13 cellular contexts compared by ENCODE assay signal in the genomic region with DNA sequence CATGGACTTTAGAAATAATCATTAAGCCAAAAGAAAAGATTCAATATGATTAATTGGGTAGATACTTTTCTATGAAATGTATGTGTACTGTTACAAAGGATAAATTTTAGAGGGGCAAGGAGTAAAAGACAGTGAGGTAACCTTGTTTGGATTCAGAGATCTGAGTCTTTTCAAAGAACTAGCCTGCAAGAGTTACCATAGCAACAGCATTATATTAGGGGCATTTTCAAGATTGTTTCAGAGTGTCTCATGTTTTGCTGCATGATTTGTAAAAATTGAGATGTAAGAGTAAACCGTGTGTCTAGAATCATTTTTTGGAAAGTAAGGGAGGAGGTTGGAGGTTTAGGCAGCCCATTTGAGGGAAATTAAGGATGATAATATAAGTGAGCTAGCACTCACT.
A peak's percentile ranks its signal among the peaks of the same experiment; 100 is the strongest.
DNase-seq lines count a peak whose midpoint lies in the region; ATAC-seq and TF ChIP-seq lines count a peak whose summit lies in the region.
"Had no signal": no experiment of that assay in that cellular context is flagged by ENCODE, and none has a peak within 500 bp of the region (broad histone marks: within the 10 kb centered on the region; RNA-seq: fewer than 3 reads in every experiment).

No MANE protein-coding gene starts in this region.

- H3K9me3 ChIP-seq in T-helper 17 cell (ENCODE audit: control insufficient read depth, low read length, poor library complexity, severe bottlenecking) = peaks cover 2% of the 10 kb centered on the region

- no peaks in the 10 kb centered on the region for H3K79me2 ChIP-seq in GM23338 (replicated peaks; ENCODE audit: insufficient read depth)

- H3K9me2 ChIP-seq in GM23338 (ENCODE audit: insufficient read depth) = no peaks in the 10 kb centered on the region

- TF ChIP-seq CTCF in GM23338 (conservative IDR thresholded peaks at IDR 0.05; ENCODE audit: low read depth in 2 of 2) (no peak), fibroblast of mammary gland (conservative IDR thresholded peaks at IDR 0.05; ENCODE audit: control insufficient read depth, insufficient read depth, low read depth, low read length) (no peak), retinal pigment epithelial cell (conservative IDR thresholded peaks at IDR 0.05; ENCODE audit: low read depth, low read length) (no peak)

- no peaks in the 10 kb centered on the region for H3F3A ChIP-seq in GM23338 (replicated peaks; ENCODE audit: low read depth)

- no peaks in the 10 kb centered on the region for H4K20me1 ChIP-seq in GM23338 (replicated peaks; ENCODE audit: insufficient read depth)

- ATAC-seq in GM23338 = no peak
- ATAC-seq in T-helper 17 cell = no peak
- no peak for ATAC-seq in GM18858 (IDR thresholded peaks at IDR 0.05; ENCODE audit: unreplicated experiment)
- ATAC-seq in GM21381 (IDR thresholded peaks at IDR 0.05; ENCODE audit: unreplicated experiment) = no peak
- ATAC-seq: stimulated activated naive B cell treated with anti-CD40 and anti-IgM and Interleukin-4, amounts not matched to agents 10 μg/mL and 1 μg/mL and 100 μg/mL, for 72 hours had no signal

- H3K27ac Mint-ChIP-seq in GM23338 (peak overlapping the region; percentile 45), T-helper 17 cell (peak overlapping the region; percentile 70)
- H3K27ac Mint-ChIP-seq: stimulated activated naive B cell treated with anti-CD40 and anti-IgM and Interleukin-4, amounts not matched to agents 10 μg/mL and 1 μg/mL and 100 μg/mL, for 72 hours had no signal

- H3K4me3 ChIP-seq in GM23338 = no peak overlapping the region
- H3K4me3 ChIP-seq in fibroblast of mammary gland (ENCODE audit: control insufficient read depth, low read depth, low read length) = no peak overlapping the region
- H3K4me3 ChIP-seq in retinal pigment epithelial cell (ENCODE audit: low read length) = no peak overlapping the region

- no peaks in the 10 kb centered on the region for H3K36me3 ChIP-seq in GM23338 (ENCODE audit: insufficient read depth)

- no peak overlapping the region for H3K4me3 Mint-ChIP-seq in GM23338
- H3K4me3 Mint-ChIP-seq in T-helper 17 cell = no peak overlapping the region
- H3K4me3 Mint-ChIP-seq: nephron; stimulated activated naive B cell treated with anti-CD40 and anti-IgM and Interleukin-4, amounts not matched to agents 10 μg/mL and 1 μg/mL and 100 μg/mL, for 72 hours had no signal

- H3K27me3 Mint-ChIP-seq in GM23338 (ENCODE audit: insufficient read depth, low read depth, poor library complexity) (peaks cover 2% of the 10 kb centered on the region), T-helper 17 cell (no peaks in the 10 kb centered on the region)
- H3K27me3 Mint-ChIP-seq: stimulated activated naive B cell treated with anti-CD40 and anti-IgM and Interleukin-4, amounts not matched to agents 10 μg/mL and 1 μg/mL and 100 μg/mL, for 72 hours had no signal

- H3K27ac ChIP-seq in GM23338 (ENCODE audit: low read depth) = no peak overlapping the region

- H3K4me1 ChIP-seq in GM23338 (ENCODE audit: insufficient read depth) = peaks cover 7% of the 10 kb centered on the region

- H3K4me1 Mint-ChIP-seq in GM23338 = peaks cover 14% of the 10 kb centered on the region
- peaks cover 3% of the 10 kb centered on the region for H3K4me1 Mint-ChIP-seq in T-helper 17 cell

- peaks cover 5% of the 10 kb centered on the region; the same call in 2 of the 3 replicates for H3K9me3 Mint-ChIP-seq in GM23338

- DNase-seq in GM23338 (ENCODE audit: low spot score) (peak; percentile 41), T-helper 17 cell (no peak), fibroblast of mammary gland (ENCODE audit: low read depth) (peak; percentile 64), retinal pigment epithelial cell (ENCODE audit: low read depth) (peak; percentile 35), NCI-H187 (lab: John Stamatoyannopoulos, UW) (no peak)
- DNase-seq in stimulated activated CD8-positive, alpha-beta memory T cell treated with anti-CD3 and anti-CD28 coated beads, Interleukin-4, amount 100 ng/mL, for 48 hours = no peak
- DNase-seq: activated CD4-positive, alpha-beta T cell treated with anti-CD3 and anti-CD28 coated beads, Interleukin-2, amount 50 U/mL, for 48 hours; activated naive CD4-positive, alpha-beta T cell; NCI-H1105 treated with DMSO at 0.1 percent for 48 hours; stimulated activated naive B cell treated with anti-CD40 and anti-IgM and Interleukin-4, amounts not matched to agents 10 μg/mL and 1 μg/mL and 100 μg/mL, for 72 hours had no signal

- H3K36me3 Mint-ChIP-seq in GM23338 (ENCODE audit: low read depth) (peaks cover 5% of the 10 kb centered on the region), T-helper 17 cell (ENCODE audit: low read depth) (peaks cover 3% of the 10 kb centered on the region)

- H3K4me2 ChIP-seq in GM23338 = no peak overlapping the region

- H2AFZ ChIP-seq in GM23338 = no peak overlapping the region

- H3K27me3 ChIP-seq in GM23338 (ENCODE audit: insufficient read depth) = no peaks in the 10 kb centered on the region

TF ChIP-seq in GM23338, 12 proteins besides CTCF, POLR2A, EP300 and RAD21 (continues in another document):
- TF ChIP-seq NANOG (IDR thresholded peaks at IDR 0.05; ENCODE audit: borderline replicate concordance) (no peak), STAT1 (IDR thresholded peaks at IDR 0.05; ENCODE audit: unreplicated experiment) (no peak), ZNF114 (CRISPR knock-in tag; IDR thresholded peaks at IDR 0.05) (no peak), EZH2 (IDR thresholded peaks at IDR 0.05; ENCODE audit: low read depth, unreplicated experiment) (no peak), EZH2phosphoT487 (IDR thresholded peaks at IDR 0.05; ENCODE audit: unreplicated experiment) (no peak), POLR2AphosphoS5 (IDR thresholded peaks at IDR 0.05; ENCODE audit: low read depth) (no peak)
- TF ChIP-seq, protein P1, sequence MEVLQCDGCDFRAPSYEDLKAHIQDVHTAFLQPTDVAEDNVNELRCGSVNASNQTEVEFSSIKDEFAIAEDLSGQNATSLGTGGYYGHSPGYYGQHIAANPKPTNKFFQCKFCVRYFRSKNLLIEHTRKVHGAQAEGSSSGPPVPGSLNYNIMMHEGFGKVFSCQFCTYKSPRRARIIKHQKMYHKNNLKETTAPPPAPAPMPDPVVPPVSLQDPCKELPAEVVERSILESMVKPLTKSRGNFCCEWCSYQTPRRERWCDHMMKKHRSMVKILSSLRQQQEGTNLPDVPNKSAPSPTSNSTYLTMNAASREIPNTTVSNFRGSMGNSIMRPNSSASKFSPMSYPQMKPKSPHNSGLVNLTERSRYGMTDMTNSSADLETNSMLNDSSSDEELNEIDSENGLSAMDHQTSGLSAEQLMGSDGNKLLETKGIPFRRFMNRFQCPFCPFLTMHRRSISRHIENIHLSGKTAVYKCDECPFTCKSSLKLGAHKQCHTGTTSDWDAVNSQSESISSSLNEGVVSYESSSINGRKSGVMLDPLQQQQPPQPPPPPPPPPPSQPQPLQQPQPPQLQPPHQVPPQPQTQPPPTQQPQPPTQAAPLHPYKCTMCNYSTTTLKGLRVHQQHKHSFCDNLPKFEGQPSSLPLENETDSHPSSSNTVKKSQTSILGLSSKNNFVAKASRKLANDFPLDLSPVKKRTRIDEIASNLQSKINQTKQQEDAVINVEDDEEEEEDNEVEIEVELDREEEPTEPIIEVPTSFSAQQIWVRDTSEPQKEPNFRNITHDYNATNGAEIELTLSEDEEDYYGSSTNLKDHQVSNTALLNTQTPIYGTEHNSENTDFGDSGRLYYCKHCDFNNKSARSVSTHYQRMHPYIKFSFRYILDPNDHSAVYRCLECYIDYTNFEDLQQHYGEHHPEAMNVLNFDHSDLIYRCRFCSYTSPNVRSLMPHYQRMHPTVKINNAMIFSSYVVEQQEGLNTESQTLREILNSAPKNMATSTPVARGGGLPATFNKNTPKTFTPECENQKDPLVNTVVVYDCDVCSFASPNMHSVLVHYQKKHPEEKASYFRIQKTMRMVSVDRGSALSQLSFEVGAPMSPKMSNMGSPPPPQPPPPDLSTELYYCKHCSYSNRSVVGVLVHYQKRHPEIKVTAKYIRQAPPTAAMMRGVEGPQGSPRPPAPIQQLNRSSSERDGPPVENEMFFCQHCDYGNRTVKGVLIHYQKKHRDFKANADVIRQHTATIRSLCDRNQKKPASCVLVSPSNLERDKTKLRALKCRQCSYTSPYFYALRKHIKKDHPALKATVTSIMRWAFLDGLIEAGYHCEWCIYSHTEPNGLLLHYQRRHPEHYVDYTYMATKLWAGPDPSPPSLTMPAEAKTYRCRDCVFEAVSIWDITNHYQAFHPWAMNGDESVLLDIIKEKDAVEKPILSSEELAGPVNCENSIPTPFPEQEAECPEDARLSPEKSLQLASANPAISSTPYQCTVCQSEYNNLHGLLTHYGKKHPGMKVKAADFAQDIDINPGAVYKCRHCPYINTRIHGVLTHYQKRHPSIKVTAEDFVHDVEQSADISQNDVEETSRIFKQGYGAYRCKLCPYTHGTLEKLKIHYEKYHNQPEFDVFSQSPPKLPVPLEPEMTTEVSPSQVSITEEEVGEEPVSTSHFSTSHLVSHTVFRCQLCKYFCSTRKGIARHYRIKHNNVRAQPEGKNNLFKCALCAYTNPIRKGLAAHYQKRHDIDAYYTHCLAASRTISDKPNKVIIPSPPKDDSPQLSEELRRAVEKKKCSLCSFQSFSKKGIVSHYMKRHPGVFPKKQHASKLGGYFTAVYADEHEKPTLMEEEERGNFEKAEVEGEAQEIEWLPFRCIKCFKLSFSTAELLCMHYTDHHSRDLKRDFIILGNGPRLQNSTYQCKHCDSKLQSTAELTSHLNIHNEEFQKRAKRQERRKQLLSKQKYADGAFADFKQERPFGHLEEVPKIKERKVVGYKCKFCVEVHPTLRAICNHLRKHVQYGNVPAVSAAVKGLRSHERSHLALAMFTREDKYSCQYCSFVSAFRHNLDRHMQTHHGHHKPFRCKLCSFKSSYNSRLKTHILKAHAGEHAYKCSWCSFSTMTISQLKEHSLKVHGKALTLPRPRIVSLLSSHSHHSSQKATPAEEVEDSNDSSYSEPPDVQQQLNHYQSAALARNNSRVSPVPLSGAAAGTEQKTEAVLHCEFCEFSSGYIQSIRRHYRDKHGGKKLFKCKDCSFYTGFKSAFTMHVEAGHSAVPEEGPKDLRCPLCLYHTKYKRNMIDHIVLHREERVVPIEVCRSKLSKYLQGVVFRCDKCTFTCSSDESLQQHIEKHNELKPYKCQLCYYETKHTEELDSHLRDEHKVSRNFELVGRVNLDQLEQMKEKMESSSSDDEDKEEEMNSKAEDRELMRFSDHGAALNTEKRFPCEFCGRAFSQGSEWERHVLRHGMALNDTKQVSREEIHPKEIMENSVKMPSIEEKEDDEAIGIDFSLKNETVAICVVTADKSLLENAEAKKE (CRISPR knock-in tag; IDR thresholded peaks at IDR 0.05) = no peak
- TF ChIP-seq, protein P2, sequence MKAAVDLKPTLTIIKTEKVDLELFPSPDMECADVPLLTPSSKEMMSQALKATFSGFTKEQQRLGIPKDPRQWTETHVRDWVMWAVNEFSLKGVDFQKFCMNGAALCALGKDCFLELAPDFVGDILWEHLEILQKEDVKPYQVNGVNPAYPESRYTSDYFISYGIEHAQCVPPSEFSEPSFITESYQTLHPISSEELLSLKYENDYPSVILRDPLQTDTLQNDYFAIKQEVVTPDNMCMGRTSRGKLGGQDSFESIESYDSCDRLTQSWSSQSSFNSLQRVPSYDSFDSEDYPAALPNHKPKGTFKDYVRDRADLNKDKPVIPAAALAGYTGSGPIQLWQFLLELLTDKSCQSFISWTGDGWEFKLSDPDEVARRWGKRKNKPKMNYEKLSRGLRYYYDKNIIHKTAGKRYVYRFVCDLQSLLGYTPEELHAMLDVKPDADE (IDR thresholded peaks at IDR 0.05) = no peak

Comparison
In these comparisons a context has a peak if more than half of its experiments do, and no peak if none do; other contexts are left out.
1. DNase-seq: peak in GM23338 (single experiment), fibroblast of mammary gland (single experiment) and retinal pigment epithelial cell (single experiment); none in T-helper 17 cell (0 of 3), stimulated activated CD8-positive, alpha-beta memory T cell treated with anti-CD3 and anti-CD28 coated beads, Interleukin-4, amount 100 ng/mL, for 48 hours (single experiment) and NCI-H187 (0 of 2).